In the genomic region with DNA sequence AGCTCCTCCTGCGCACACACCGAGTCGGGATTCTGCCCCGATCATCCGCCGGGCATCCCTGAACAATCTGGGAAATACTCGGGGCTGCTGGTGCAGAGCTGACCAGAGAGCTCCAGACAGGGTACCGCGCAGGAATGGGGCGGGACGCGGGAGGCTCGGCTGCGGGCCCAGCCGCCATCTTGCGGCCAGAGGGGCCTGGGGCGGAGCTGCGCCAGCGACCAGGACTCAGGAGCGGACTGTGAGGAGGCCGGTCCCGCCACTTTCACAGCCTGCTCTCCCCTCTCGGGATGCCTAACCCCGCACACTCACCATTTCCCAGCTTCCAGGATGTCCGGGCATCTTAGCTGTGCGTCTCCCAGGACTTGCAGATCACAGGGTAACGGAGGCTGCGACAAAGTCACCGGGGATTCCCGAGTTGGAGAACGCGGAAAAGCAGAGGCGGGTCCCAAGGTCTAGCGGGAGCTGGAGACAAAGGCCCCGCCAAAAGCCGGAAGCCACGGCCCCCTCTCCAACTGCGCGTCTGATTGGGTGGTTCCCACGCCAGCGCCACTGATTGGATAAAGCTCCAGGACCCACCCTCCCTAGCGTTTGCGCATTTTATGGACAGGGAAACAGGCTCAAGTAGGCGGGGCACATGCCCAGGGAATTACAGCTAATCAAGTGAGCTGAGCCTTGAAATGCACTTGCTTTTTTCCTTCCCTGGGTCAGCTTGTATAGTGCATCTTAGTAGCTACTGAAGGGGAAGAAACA, we compare ENCODE assay signal across 8 cellular contexts. TPM values are rescaled to one million over a fixed set of nuclear protein-coding genes. Genes with fewer than 3 reads are reported as not detected.
DNase-seq lines count a peak whose midpoint lies in the region; ATAC-seq and TF ChIP-seq lines count a peak whose summit lies in the region.

No MANE protein-coding gene starts in this region.

- DNase-seq in NK-92 (lab: John Stamatoyannopoulos, UW; ENCODE audit: unreplicated experiment) (peak; percentile 60), NCI-H446 (lab: John Stamatoyannopoulos, UW) (peak; percentile 78 to 91)
- DNase-seq in NK-92 treated with Interleukin-12 subunit alpha and Interleukin-12 subunit beta, amount 100 ng/mL, for 24 hours (lab: John Stamatoyannopoulos, UW), result no peak
- DNase-seq in activated CD4-positive, alpha-beta memory T cell treated with anti-CD3 and anti-CD28 coated beads, Interleukin-2, amount 10 ng/mL, durations not matched to agents 7 days and 5 days, result peak; percentile 89
- peak; percentile 84 for DNase-seq in stimulated activated CD4-positive, alpha-beta T cell treated with anti-CD3 and anti-CD28 coated beads, Interleukin-2, amount 100 ng/mL, for 48 hours

- POLR2A ChIA-PET in activated CD4-positive, alpha-beta memory T cell treated with anti-CD3 and anti-CD28 coated beads, Interleukin-2, amount 10 ng/mL, durations not matched to agents 7 days and 5 days (lab: Charles Lee), result interaction anchor here (0.7 to 3.1 kb wide), 14 partner anchors 10 to 1907 kb away, joined by 3 to 106 read pairs (median 6); a partner anchor contains a TSS

- ATAC-seq in HG03064 (IDR thresholded peaks at IDR 0.05; ENCODE audit: low read depth, unreplicated experiment), result peak; percentile 90

- 2% methylated on average over 44 of the region's 44 CpGs for WGBS in liver

- peak overlapping the region; percentile 94 to 95 for H3K4me3 ChIP-seq in duodenal mucosa (ENCODE audit: low read depth in 1 of 2, low read length in 2 of 2)
- H3K4me3 ChIP-seq in liver (ENCODE audit: low read depth in 1 of 3, low read length in 3 of 3), result peak overlapping the region; percentile 44 to 69 (median 53)

- H3K27ac ChIP-seq in duodenal mucosa (ENCODE audit: low read depth, low read length), result peak overlapping the region; percentile 64
- H3K27ac ChIP-seq in liver (ENCODE audit: low read depth in 1 of 2, low read length in 2 of 2), result peak overlapping the region; percentile 58 to 73

- H3K36me3 Mint-ChIP-seq in activated CD4-positive, alpha-beta memory T cell treated with anti-CD3 and anti-CD28 coated beads, Interleukin-2, amount 10 ng/mL, durations not matched to agents 7 days and 5 days (ENCODE audit: low read depth), result peaks cover 46% of the 10 kb centered on the region

- H3K27me3 ChIP-seq in duodenal mucosa (ENCODE audit: control insufficient read depth in 1 of 2, insufficient read depth in 2 of 2, low read length in 2 of 2) (no peaks in the 10 kb centered on the region), liver (ENCODE audit: control insufficient read depth in 4 of 4, insufficient read depth in 4 of 4, low read length in 3 of 4) (no peaks in the 10 kb centered on the region)

- peak overlapping the region; percentile 89 for H3K4me3 Mint-ChIP-seq in activated CD4-positive, alpha-beta memory T cell treated with anti-CD3 and anti-CD28 coated beads, Interleukin-2, amount 10 ng/mL, durations not matched to agents 7 days and 5 days

- TF ChIP-seq RAD21 in liver (IDR thresholded peaks at IDR 0.05), result no peak

- CTCF ChIA-PET in activated CD4-positive, alpha-beta memory T cell treated with anti-CD3 and anti-CD28 coated beads, Interleukin-2, amount 10 ng/mL, durations not matched to agents 7 days and 5 days (lab: Charles Lee), result interaction anchor here (0.6 to 1.7 kb wide), 8 partner anchors 14 to 1185 kb away, joined by 3 to 10 read pairs (median 3); a partner anchor contains a TSS

- H3K9me3 ChIP-seq in duodenal mucosa (ENCODE audit: control insufficient read depth in 1 of 2, low read length in 2 of 2) (no peaks in the 10 kb centered on the region), liver (ENCODE audit: control insufficient read depth in 4 of 4, low read length in 3 of 4) (peaks cover 4 to 6% (median 4%) of the 10 kb centered on the region in 4 donors)

- peak overlapping the region; percentile 83 for H3K27ac Mint-ChIP-seq in activated CD4-positive, alpha-beta memory T cell treated with anti-CD3 and anti-CD28 coated beads, Interleukin-2, amount 10 ng/mL, durations not matched to agents 7 days and 5 days

- H3K4me1 ChIP-seq in duodenal mucosa (ENCODE audit: control insufficient read depth in 1 of 2, insufficient read depth in 2 of 2, low read length in 2 of 2) (peaks cover 3 to 4% of the 10 kb centered on the region in 2 donors), liver (ENCODE audit: control insufficient read depth in 4 of 4, insufficient read depth in 4 of 4, low read length in 3 of 4) (no peaks in the 10 kb centered on the region)

- H3K36me3 ChIP-seq in duodenal mucosa (ENCODE audit: control insufficient read depth in 1 of 2, insufficient read depth in 2 of 2, low read length in 2 of 2) (no peaks in the 10 kb centered on the region), liver (ENCODE audit: control insufficient read depth in 4 of 4, insufficient read depth in 3 of 4, low read depth in 1 of 4, low read length in 3 of 4) (peaks cover 0 to 3% (median 0%) of the 10 kb centered on the region in 4 donors)

- H3K9ac ChIP-seq in duodenal mucosa (ENCODE audit: low read depth in 1 of 2, low read length in 2 of 2) (peak overlapping the region; percentile 72 to 76), liver (ENCODE audit: low read depth in 1 of 2, low read length in 2 of 2) (peak overlapping the region in 1 of 2 donors; percentile 36)

- no peaks in the 10 kb centered on the region for H3K27me3 Mint-ChIP-seq in activated CD4-positive, alpha-beta memory T cell treated with anti-CD3 and anti-CD28 coated beads, Interleukin-2, amount 10 ng/mL, durations not matched to agents 7 days and 5 days

- peaks cover 34% of the 10 kb centered on the region for H3K9me3 Mint-ChIP-seq in activated CD4-positive, alpha-beta memory T cell treated with anti-CD3 and anti-CD28 coated beads, Interleukin-2, amount 10 ng/mL, durations not matched to agents 7 days and 5 days

- no peak for TF ChIP-seq CTCF in liver (IDR thresholded peaks at IDR 0.05; ENCODE audit: low read depth, low read length, missing input control)

- peaks cover 16% of the 10 kb centered on the region for H3K4me1 Mint-ChIP-seq in activated CD4-positive, alpha-beta memory T cell treated with anti-CD3 and anti-CD28 coated beads, Interleukin-2, amount 10 ng/mL, durations not matched to agents 7 days and 5 days

TF ChIP-seq in liver, 16 proteins besides CTCF, POLR2A, EP300 and RAD21:
- no peak for TF ChIP-seq HNF4A (conservative IDR thresholded peaks at IDR 0.05)
- peak in 1 of 2 donors; percentile 45 for TF ChIP-seq GABPA (IDR thresholded peaks at IDR 0.05 in 1 of 2, conservative IDR thresholded peaks at IDR 0.05 in 1 of 2)
- TF ChIP-seq, protein P1, sequence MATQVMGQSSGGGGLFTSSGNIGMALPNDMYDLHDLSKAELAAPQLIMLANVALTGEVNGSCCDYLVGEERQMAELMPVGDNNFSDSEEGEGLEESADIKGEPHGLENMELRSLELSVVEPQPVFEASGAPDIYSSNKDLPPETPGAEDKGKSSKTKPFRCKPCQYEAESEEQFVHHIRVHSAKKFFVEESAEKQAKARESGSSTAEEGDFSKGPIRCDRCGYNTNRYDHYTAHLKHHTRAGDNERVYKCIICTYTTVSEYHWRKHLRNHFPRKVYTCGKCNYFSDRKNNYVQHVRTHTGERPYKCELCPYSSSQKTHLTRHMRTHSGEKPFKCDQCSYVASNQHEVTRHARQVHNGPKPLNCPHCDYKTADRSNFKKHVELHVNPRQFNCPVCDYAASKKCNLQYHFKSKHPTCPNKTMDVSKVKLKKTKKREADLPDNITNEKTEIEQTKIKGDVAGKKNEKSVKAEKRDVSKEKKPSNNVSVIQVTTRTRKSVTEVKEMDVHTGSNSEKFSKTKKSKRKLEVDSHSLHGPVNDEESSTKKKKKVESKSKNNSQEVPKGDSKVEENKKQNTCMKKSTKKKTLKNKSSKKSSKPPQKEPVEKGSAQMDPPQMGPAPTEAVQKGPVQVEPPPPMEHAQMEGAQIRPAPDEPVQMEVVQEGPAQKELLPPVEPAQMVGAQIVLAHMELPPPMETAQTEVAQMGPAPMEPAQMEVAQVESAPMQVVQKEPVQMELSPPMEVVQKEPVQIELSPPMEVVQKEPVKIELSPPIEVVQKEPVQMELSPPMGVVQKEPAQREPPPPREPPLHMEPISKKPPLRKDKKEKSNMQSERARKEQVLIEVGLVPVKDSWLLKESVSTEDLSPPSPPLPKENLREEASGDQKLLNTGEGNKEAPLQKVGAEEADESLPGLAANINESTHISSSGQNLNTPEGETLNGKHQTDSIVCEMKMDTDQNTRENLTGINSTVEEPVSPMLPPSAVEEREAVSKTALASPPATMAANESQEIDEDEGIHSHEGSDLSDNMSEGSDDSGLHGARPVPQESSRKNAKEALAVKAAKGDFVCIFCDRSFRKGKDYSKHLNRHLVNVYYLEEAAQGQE (IDR thresholded peaks at IDR 0.05), result no peak
- TF ChIP-seq YY1 (IDR thresholded peaks at IDR 0.05), result peak; percentile 79
- TF ChIP-seq TAF1 (conservative IDR thresholded peaks at IDR 0.05), result no peak
- TF ChIP-seq SP1 (IDR thresholded peaks at IDR 0.05), result peak; percentile 62
- TF ChIP-seq, protein P2, sequence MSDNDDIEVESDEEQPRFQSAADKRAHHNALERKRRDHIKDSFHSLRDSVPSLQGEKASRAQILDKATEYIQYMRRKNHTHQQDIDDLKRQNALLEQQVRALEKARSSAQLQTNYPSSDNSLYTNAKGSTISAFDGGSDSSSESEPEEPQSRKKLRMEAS (IDR thresholded peaks at IDR 0.05), result no peak
TF ChIP-seq in liver: peak in this region for 3.

RNA-seq across cellular contexts. Expression of a gene that starts 15.8 kb away (rescaled TPM):
- 10 to 100 TPM; 21.3 to 22.9 TPM for total RNA-seq in activated CD4-positive, alpha-beta memory T cell treated with anti-CD3 and anti-CD28 coated beads, Interleukin-2, amount 10 ng/mL, durations not matched to agents 7 days and 5 days
- 1 to 10 TPM; 2.0 to 6.9 TPM for total RNA-seq in liver
- 1 to 10 TPM in 1 of 2 donors, under 1 TPM in 1; 0.31 to 1.5 TPM for polyA plus RNA-seq in liver
